Comparison of ENCODE assay signal across 8 cellular contexts in the genomic region with DNA sequence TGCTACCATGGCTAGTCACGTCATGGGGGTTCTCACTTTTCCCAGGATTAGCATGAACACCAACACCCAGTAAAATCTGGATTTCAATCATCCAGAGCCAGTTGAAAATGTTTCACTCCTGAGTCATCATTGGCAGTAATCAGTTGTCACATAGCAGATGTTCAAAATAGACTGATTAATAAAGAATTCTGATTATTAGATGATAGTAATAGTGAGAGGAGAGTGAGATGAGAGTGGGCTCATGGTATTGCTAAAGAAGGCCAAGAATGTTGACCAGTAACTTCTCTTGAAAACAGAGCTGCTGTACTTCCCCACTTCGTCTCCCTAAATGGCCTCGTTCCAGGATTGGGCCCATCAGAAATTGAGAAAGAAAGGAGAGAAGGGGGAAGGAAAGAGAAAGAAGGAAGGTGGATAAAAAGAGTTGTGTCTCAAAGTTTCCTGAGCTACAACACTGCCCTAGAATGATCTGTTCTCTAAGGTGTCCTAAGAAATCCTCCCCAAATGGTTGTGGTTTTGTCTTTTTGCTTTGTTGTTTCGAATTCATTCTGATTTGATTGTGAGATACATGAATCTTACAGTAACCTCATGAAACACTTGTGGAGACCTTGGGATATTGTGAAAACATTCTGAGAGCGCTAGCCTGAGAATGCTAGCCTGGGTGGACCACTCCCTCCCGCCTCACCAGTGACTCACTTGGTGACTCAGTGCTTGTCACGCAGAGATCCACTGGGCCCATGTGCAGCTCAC.
DNase-seq lines count a peak whose midpoint lies in the region; ATAC-seq and TF ChIP-seq lines count a peak whose summit lies in the region.

No MANE protein-coding gene starts in this region.

- H3K4me2 ChIP-seq in DND-41 (ENCODE audit: insufficient read depth, low read length) (no peak overlapping the region), PC-9 (peak overlapping the region; percentile 74)

- H4K20me1 ChIP-seq in DND-41 (ENCODE audit: insufficient read depth, low read length) = no peaks in the 10 kb centered on the region
- no peaks in the 10 kb centered on the region for H4K20me1 ChIP-seq in PC-9 (ENCODE audit: insufficient read depth)

- H3K36me3 ChIP-seq in DND-41 (ENCODE audit: insufficient read depth, low read length) = no peaks in the 10 kb centered on the region
- no peaks in the 10 kb centered on the region for H3K36me3 ChIP-seq in PC-9 (ENCODE audit: low read depth)
- H3K36me3 ChIP-seq in HAP-1 (replicated peaks) = no peaks in the 10 kb centered on the region

- H3K9ac ChIP-seq in DND-41 (ENCODE audit: low read depth, low read length) = no peak overlapping the region

- H3K36me3 Mint-ChIP-seq in activated naive CD4-positive, alpha-beta T cell treated with anti-CD3 and anti-CD28 coated beads for 36 hours (ENCODE audit: low read depth) = peaks cover 3% of the 10 kb centered on the region

- peaks cover 69% of the 10 kb centered on the region for H3K4me1 Mint-ChIP-seq in activated naive CD4-positive, alpha-beta T cell treated with anti-CD3 and anti-CD28 coated beads for 36 hours (ENCODE audit: low read depth)

- no peaks in the 10 kb centered on the region for H3K9me2 ChIP-seq in PC-9 (ENCODE audit: insufficient read depth)

- no peaks in the 10 kb centered on the region for H3K9me3 ChIP-seq in DND-41 (ENCODE audit: insufficient read depth, low read length, severe bottlenecking)
- H3K9me3 ChIP-seq in PC-9 (ENCODE audit: insufficient read depth, low read depth) = peaks cover 5% of the 10 kb centered on the region; the same call in 1 of the 2 replicates
- H3K9me3 ChIP-seq in HAP-1 = no peaks in the 10 kb centered on the region

- in situ Hi-C loops in HAP-1 (cut with MboI; ENCODE audit: low sequenced_read_pairs) = no loop called here

- peaks cover 3% of the 10 kb centered on the region for H3K9me3 Mint-ChIP-seq in activated naive CD4-positive, alpha-beta T cell treated with anti-CD3 and anti-CD28 coated beads for 36 hours

- CTCF ChIA-PET in PC-9 (lab: Charles Lee) = no interaction called here
- CTCF ChIA-PET in activated naive CD4-positive, alpha-beta T cell treated with anti-CD3 and anti-CD28 coated beads for 36 hours (lab: Charles Lee) = interaction anchor here (0.6 to 1.4 kb wide), 2 partner anchors 9 to 350 kb away, joined by 3 to 4 read pairs; no protein-coding TSS in a partner anchor

- no peaks in the 10 kb centered on the region for H3K27me3 Mint-ChIP-seq in activated naive CD4-positive, alpha-beta T cell treated with anti-CD3 and anti-CD28 coated beads for 36 hours (ENCODE audit: low read depth)

- H3K4me3 ChIP-seq in DND-41 (ENCODE audit: low read depth in 1 of 2, low read length in 2 of 2) (no peak overlapping the region), PC-9 (peak overlapping the region; percentile 32; the same call in 1 of the 2 replicates), HAP-1 (no peak overlapping the region)

- POLR2A ChIA-PET in PC-9 (lab: Charles Lee; ENCODE audit: unreplicated experiment) = interaction anchor here (0.5 to 1.2 kb wide), 5 partner anchors 11 to 540 kb away, joined by 3 to 11 read pairs (median 4); no protein-coding TSS in a partner anchor

- BruUV-seq in PC-9 (replicated peaks; lab: Mats Ljungman, UMichigan) = no TSS peak

- intact Hi-C loops in PC-9 (cut with micrococcal nuclease; ENCODE audit: unreplicated experiment) = loop anchor here (1.0 to 10.0 kb wide), 8 partner anchors 32 to 701 kb away; no protein-coding TSS in a partner anchor
- intact Hi-C loops in activated naive CD4-positive, alpha-beta T cell treated with anti-CD3 and anti-CD28 coated beads for 36 hours (cut with micrococcal nuclease) = loop anchor here (1.0 to 2.0 kb wide), 5 partner anchors 7 to 441 kb away; no protein-coding TSS in a partner anchor

- no peak overlapping the region for H3K4me3 Mint-ChIP-seq in activated naive CD4-positive, alpha-beta T cell treated with anti-CD3 and anti-CD28 coated beads for 36 hours

- H3K27me3 ChIP-seq in DND-41 (ENCODE audit: insufficient read depth, low read length, poor library complexity) (no peaks in the 10 kb centered on the region), PC-9 (ENCODE audit: insufficient read depth, low read depth) (no peaks in the 10 kb centered on the region), HAP-1 (ENCODE audit: low read depth) (peaks cover 3% of the 10 kb centered on the region; the same call in 1 of the 2 replicates)

- H3K79me2 ChIP-seq in DND-41 (ENCODE audit: insufficient read depth, low read length) (no peaks in the 10 kb centered on the region), PC-9 (ENCODE audit: low read depth) (no peaks in the 10 kb centered on the region)

- H3F3A ChIP-seq in PC-9 (ENCODE audit: insufficient read depth, low read depth) = peaks cover 31% of the 10 kb centered on the region

- peak; percentile 86 for ATAC-seq in DND-41 (ENCODE audit: insufficient read depth, low read depth)
- no peak for ATAC-seq in GM21576 (IDR thresholded peaks at IDR 0.05; ENCODE audit: unreplicated experiment)

- no peaks in the 10 kb centered on the region for H3K4me1 ChIP-seq in DND-41 (ENCODE audit: insufficient read depth, low read length)
- peaks cover 37% of the 10 kb centered on the region for H3K4me1 ChIP-seq in PC-9 (replicated peaks; ENCODE audit: insufficient read depth)
- no peaks in the 10 kb centered on the region for H3K4me1 ChIP-seq in HAP-1

- peak overlapping the region; percentile 98 for H3K27ac Mint-ChIP-seq in activated naive CD4-positive, alpha-beta T cell treated with anti-CD3 and anti-CD28 coated beads for 36 hours

- TF ChIP-seq CTCF in DND-41 (IDR thresholded peaks at IDR 0.05; ENCODE audit: borderline replicate concordance, extremely low read depth, low read length, poor library complexity, severe bottlenecking) (no peak), PC-9 (conservative IDR thresholded peaks at IDR 0.05) (no peak)

- H2AFZ ChIP-seq in DND-41 (ENCODE audit: low read depth, low read length) (no peak overlapping the region), PC-9 (no peak overlapping the region)

- DNase-seq in DND-41 (peak; percentile 49), PC-9 (peak; percentile 94 to 96), islet precursor cell (peak; percentile 93), NCI-H146 treated with DMSO at 0.1 percent for 48 hours (lab: John Stamatoyannopoulos, UW; ENCODE audit: unreplicated experiment) (no peak), HAP-1 (ENCODE audit: low spot score in 2 of 2) (no peak)
- DNase-seq in activated naive CD4-positive, alpha-beta T cell treated with anti-CD3 and anti-CD28 coated beads for 36 hours = peak; percentile 92
- peak; percentile 34 for DNase-seq in stimulated activated CD8-positive, alpha-beta memory T cell treated with anti-CD3 and anti-CD28 coated beads, Interleukin-12 subunit alpha, Interleukin-12 subunit beta, amount 100 ng/mL, for 1 hour (ENCODE audit: low read depth)

- H3K27ac ChIP-seq in DND-41 (ENCODE audit: low read length) (no peak overlapping the region), PC-9 (peak overlapping the region; percentile 100)

Comparison
In these comparisons a context has a peak if more than half of its experiments do, and no peak if none do; other contexts are left out.
1. DNase-seq: peak in DND-41 (single experiment), PC-9 (2 of 2), activated naive CD4-positive, alpha-beta T cell treated with anti-CD3 and anti-CD28 coated beads for 36 hours (single experiment), islet precursor cell (single experiment) and stimulated activated CD8-positive, alpha-beta memory T cell treated with anti-CD3 and anti-CD28 coated beads, Interleukin-12 subunit alpha, Interleukin-12 subunit beta, amount 100 ng/mL, for 1 hour (single experiment); none in NCI-H146 treated with DMSO at 0.1 percent for 48 hours (single experiment) and HAP-1 (0 of 2).